In the genomic region with DNA sequence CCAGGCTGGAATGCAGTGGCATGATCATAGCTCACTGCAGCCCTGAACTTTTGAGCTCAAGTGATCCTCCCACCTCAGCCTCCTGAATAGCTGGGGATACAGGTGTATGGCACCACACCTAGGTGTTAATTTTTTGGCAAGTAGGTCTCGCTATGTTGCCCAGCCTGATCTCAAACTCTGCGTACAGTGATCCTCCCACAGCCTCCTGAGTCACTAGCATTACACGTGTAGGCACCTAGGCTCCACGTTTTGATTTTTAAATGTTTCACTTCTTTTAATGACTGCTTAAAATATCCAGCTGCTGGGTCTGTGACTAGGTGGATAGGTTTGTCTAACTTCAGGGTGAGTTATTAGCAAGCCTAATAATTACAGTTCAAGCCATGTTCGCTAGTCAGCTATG, we compare ENCODE assay signal across 15 cellular contexts. TPM values are rescaled to one million over a fixed set of nuclear protein-coding genes. Genes with fewer than 3 reads are reported as not detected.
DNase-seq lines count a peak whose midpoint lies in the region; ATAC-seq and TF ChIP-seq lines count a peak whose summit lies in the region.
"Had no signal": no experiment of that assay in that cellular context is flagged by ENCODE, and none has a peak within 500 bp of the region (broad histone marks: within the 10 kb centered on the region; RNA-seq: fewer than 3 reads in every experiment).

No MANE protein-coding gene starts in this region.

- no peak overlapping the region for H3K4me3 Mint-ChIP-seq in chondrocyte (ENCODE audit: unreplicated experiment)
- no peak overlapping the region for H3K4me3 Mint-ChIP-seq in glutamatergic neuron (ENCODE audit: unreplicated experiment)
- H3K4me3 Mint-ChIP-seq: CD4-positive, alpha-beta T cell had no signal

- H3K27ac Mint-ChIP-seq in chondrocyte (ENCODE audit: unreplicated experiment) (peak overlapping the region; percentile 36), glutamatergic neuron (ENCODE audit: unreplicated experiment) (peak overlapping the region; percentile 96)
- H3K27ac Mint-ChIP-seq: CD4-positive, alpha-beta T cell had no signal

- H3K4me1 ChIP-seq in osteoblast (ENCODE audit: insufficient read depth, low read length): no peaks in the 10 kb centered on the region
- H3K4me1 ChIP-seq: BE2C had no signal

- H3K36me3 Mint-ChIP-seq in chondrocyte (ENCODE audit: low read depth): peaks cover 5% of the 10 kb centered on the region
- H3K36me3 Mint-ChIP-seq in glutamatergic neuron (ENCODE audit: unreplicated experiment): no peaks in the 10 kb centered on the region

- H3K27ac ChIP-seq in substantia nigra (ENCODE audit: low read depth, low read length, poor library complexity, severe bottlenecking) (peak overlapping the region; percentile 88), osteoblast (ENCODE audit: low read depth, low read length) (no peak overlapping the region)
- H3K27ac ChIP-seq: C4-2B, GM23248 had no signal

- H3K4me1 Mint-ChIP-seq in chondrocyte (ENCODE audit: low read depth) (peaks cover 8% of the 10 kb centered on the region), glutamatergic neuron (ENCODE audit: low read depth, unreplicated experiment) (peaks cover 53% of the 10 kb centered on the region)

- no peaks in the 10 kb centered on the region for H3K27me3 ChIP-seq in osteoblast (ENCODE audit: insufficient read depth, low read length)
- H3K27me3 ChIP-seq: BE2C had no signal

- TF ChIP-seq CTCF in chondrocyte (IDR thresholded peaks at IDR 0.05) (no peak), glutamatergic neuron (IDR thresholded peaks at IDR 0.05; ENCODE audit: partially characterized antibody, unreplicated experiment) (no peak), osteoblast (IDR thresholded peaks at IDR 0.05; ENCODE audit: extremely low read depth, low read depth, low read length) (no peak)

- H3K9me3 ChIP-seq in osteoblast (ENCODE audit: low read depth, low read length): no peaks in the 10 kb centered on the region
- H3K9me3 ChIP-seq: BE2C had no signal

- no peak overlapping the region for H3K4me3 ChIP-seq in osteoblast (ENCODE audit: insufficient read depth, low read length)
- H3K4me3 ChIP-seq: GM12878, GM23248 had no signal

- no peaks in the 10 kb centered on the region for H4K20me1 ChIP-seq in osteoblast (ENCODE audit: insufficient read depth, low read length)

- H3K4me2 ChIP-seq in osteoblast (ENCODE audit: insufficient read depth, low read length): no peak overlapping the region

- H2AFZ ChIP-seq in osteoblast (ENCODE audit: low read length): no peak overlapping the region
- H2AFZ ChIP-seq: GM23248 had no signal

- H3K27me3 Mint-ChIP-seq in chondrocyte (ENCODE audit: low read depth) (no peaks in the 10 kb centered on the region), glutamatergic neuron (ENCODE audit: unreplicated experiment) (peaks cover 7% of the 10 kb centered on the region)
- H3K27me3 Mint-ChIP-seq: CD4-positive, alpha-beta T cell had no signal

- DNase-seq in chondrocyte (ENCODE audit: low spot score) (no peak), glutamatergic neuron (no peak), substantia nigra (lab: John Stamatoyannopoulos, UW) (no peak), DMS79 treated with DMSO at 0.1 percent for 48 hours (lab: John Stamatoyannopoulos, UW) (no peak), osteoblast (ENCODE audit: insufficient read length, low spot score, missing footprints) (no peak)
- DNase-seq: ACHN; BE2C; CD4-positive, alpha-beta T cell; DMS153; DMS79; GM23248; HCEC 1CT had no signal

- no peaks in the 10 kb centered on the region for H3K79me2 ChIP-seq in osteoblast (ENCODE audit: insufficient read depth, low read length)

- no peak for ATAC-seq in GM19023 (IDR thresholded peaks at IDR 0.05; ENCODE audit: unreplicated experiment)
- ATAC-seq: GM12878 had no signal

- H3K9me3 Mint-ChIP-seq in chondrocyte (ENCODE audit: low read depth): no peaks in the 10 kb centered on the region
- peaks cover 8% of the 10 kb centered on the region for H3K9me3 Mint-ChIP-seq in glutamatergic neuron (ENCODE audit: unreplicated experiment)
- H3K9me3 Mint-ChIP-seq: CD4-positive, alpha-beta T cell had no signal

- H3K36me3 ChIP-seq in osteoblast (ENCODE audit: insufficient read depth, low read length): no peaks in the 10 kb centered on the region
- H3K36me3 ChIP-seq: BE2C had no signal

RNA-seq across cellular contexts. Expression of a gene that starts 44.5 kb away (rescaled TPM):
- 9.2 to 13.0 TPM (median 10.2 TPM) in 3 replicates for total RNA-seq in chondrocyte
- 24.5 TPM for total RNA-seq in glutamatergic neuron (ENCODE audit: unreplicated experiment)
- 14.1 and 14.7 TPM in 2 replicates for total RNA-seq in osteoblast
